ENCODE assay signal across 14 cellular contexts in the genomic region with DNA sequence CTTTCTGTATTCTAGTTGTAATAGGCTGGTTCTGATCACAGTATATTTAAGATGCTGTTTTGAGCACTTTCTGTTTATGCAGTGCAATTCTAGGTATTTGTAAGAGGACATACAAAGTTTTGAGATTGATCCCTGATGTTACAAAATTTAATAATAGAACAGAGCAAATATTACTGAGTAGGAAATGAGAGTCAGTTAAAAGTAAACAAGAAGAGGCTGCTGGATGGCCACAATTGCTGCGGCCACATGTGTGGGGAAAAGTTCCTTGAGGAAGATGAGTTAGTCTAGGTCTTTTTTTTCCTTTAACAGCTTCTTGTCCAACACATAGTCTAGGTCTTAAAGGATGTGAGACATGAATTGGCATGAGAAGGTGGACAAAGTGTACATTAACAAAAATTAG. TPM values are rescaled to one million over a fixed set of nuclear protein-coding genes. Genes with fewer than 3 reads are reported as not detected.
DNase-seq lines count a peak whose midpoint lies in the region; ATAC-seq and FAIRE-seq lines count a peak whose summit lies in the region.
"Had no signal": no experiment of that assay in that cellular context is flagged by ENCODE, and none has a peak within 500 bp of the region (broad histone marks: within the 10 kb centered on the region; RNA-seq: fewer than 3 reads in every experiment).

No MANE protein-coding gene starts in this region.

- H3K27ac Mint-ChIP-seq in activated CD8-positive, alpha-beta memory T cell treated with anti-CD3 and anti-CD28 coated beads, Interleukin-2, amount 10 ng/mL, durations not matched to agents 7 days and 5 days: peak overlapping the region; percentile 33
- H3K27ac Mint-ChIP-seq in activated naive CD8-positive, alpha-beta T cell: peak overlapping the region; percentile 78
- peak overlapping the region; percentile 5 for H3K27ac Mint-ChIP-seq in stimulated activated memory B cell treated with anti-CD40 and anti-IgM and Interleukin-4, amounts not matched to agents 10 μg/mL and 1 μg/mL and 100 μg/mL, for 72 hours

- peaks cover 12% of the 10 kb centered on the region for H3K36me3 Mint-ChIP-seq in activated CD8-positive, alpha-beta memory T cell treated with anti-CD3 and anti-CD28 coated beads, Interleukin-2, amount 10 ng/mL, durations not matched to agents 7 days and 5 days
- peaks cover 3% of the 10 kb centered on the region for H3K36me3 Mint-ChIP-seq in activated naive CD8-positive, alpha-beta T cell
- H3K36me3 Mint-ChIP-seq in stimulated activated memory B cell treated with anti-CD40 and anti-IgM and Interleukin-4, amounts not matched to agents 10 μg/mL and 1 μg/mL and 100 μg/mL, for 72 hours: peaks cover 27% of the 10 kb centered on the region

- DNase-seq in activated CD8-positive, alpha-beta memory T cell treated with anti-CD3 and anti-CD28 coated beads, Interleukin-2, amount 10 ng/mL, durations not matched to agents 7 days and 5 days: no peak
- DNase-seq in activated CD8-positive, alpha-beta memory T cell treated with anti-CD3 and anti-CD28 coated beads for 24 hours: no peak
- DNase-seq in CD1c-positive myeloid dendritic cell (ENCODE audit: extremely low spot score) (no peak), epidermal melanocyte (ENCODE audit: insufficient read length, low spot score) (no peak)
- DNase-seq: DMS79, left lung, OCI-M1 had no signal

- no peak overlapping the region for H3K4me3 Mint-ChIP-seq in activated CD8-positive, alpha-beta memory T cell treated with anti-CD3 and anti-CD28 coated beads, Interleukin-2, amount 10 ng/mL, durations not matched to agents 7 days and 5 days
- H3K4me3 Mint-ChIP-seq in activated naive CD8-positive, alpha-beta T cell: peak overlapping the region; percentile 36
- H3K4me3 Mint-ChIP-seq in stimulated activated memory B cell treated with anti-CD40 and anti-IgM and Interleukin-4, amounts not matched to agents 10 μg/mL and 1 μg/mL and 100 μg/mL, for 72 hours: peak overlapping the region; percentile 20

- CTCF ChIA-PET in activated CD8-positive, alpha-beta memory T cell treated with anti-CD3 and anti-CD28 coated beads, Interleukin-2, amount 10 ng/mL, durations not matched to agents 7 days and 5 days (lab: Charles Lee): interaction anchor here (3.4 kb wide), 1 partner anchor 11 kb away, joined by 15 read pairs; a partner anchor contains a TSS

- peak; percentile 47 for FAIRE-seq in islet of Langerhans (lab: Jason Lieb, UNC)

- H3K4me1 Mint-ChIP-seq in activated CD8-positive, alpha-beta memory T cell treated with anti-CD3 and anti-CD28 coated beads, Interleukin-2, amount 10 ng/mL, durations not matched to agents 7 days and 5 days: peaks cover 51% of the 10 kb centered on the region
- H3K4me1 Mint-ChIP-seq in activated naive CD8-positive, alpha-beta T cell (ENCODE audit: low read depth): peaks cover 68% of the 10 kb centered on the region
- H3K4me1 Mint-ChIP-seq in stimulated activated memory B cell treated with anti-CD40 and anti-IgM and Interleukin-4, amounts not matched to agents 10 μg/mL and 1 μg/mL and 100 μg/mL, for 72 hours: peaks cover 78% of the 10 kb centered on the region

- H3K27me3 Mint-ChIP-seq in activated CD8-positive, alpha-beta memory T cell treated with anti-CD3 and anti-CD28 coated beads, Interleukin-2, amount 10 ng/mL, durations not matched to agents 7 days and 5 days: no peaks in the 10 kb centered on the region
- H3K27me3 Mint-ChIP-seq in activated naive CD8-positive, alpha-beta T cell: no peaks in the 10 kb centered on the region
- no peaks in the 10 kb centered on the region for H3K27me3 Mint-ChIP-seq in stimulated activated memory B cell treated with anti-CD40 and anti-IgM and Interleukin-4, amounts not matched to agents 10 μg/mL and 1 μg/mL and 100 μg/mL, for 72 hours

- no peak for ATAC-seq in activated CD8-positive, alpha-beta memory T cell treated with anti-CD3 and anti-CD28 coated beads, Interleukin-2, amount 10 ng/mL, durations not matched to agents 7 days and 5 days
- ATAC-seq in stimulated activated memory B cell treated with anti-CD40 and anti-IgM and Interleukin-4, amounts not matched to agents 10 μg/mL and 1 μg/mL and 100 μg/mL, for 72 hours: no peak
- no peak for ATAC-seq in GM18861 (IDR thresholded peaks at IDR 0.05; ENCODE audit: unreplicated experiment)
- ATAC-seq: activated CD4-positive, CD25-positive, alpha-beta regulatory T cell treated with anti-CD3 and anti-CD28 coated beads, Interleukin-2, amount 50 U/mL, for 24 hours; left lung; SK-N-SH treated with all-trans-retinoic acid at 6 μM for 48 hours had no signal

- H3K9me3 Mint-ChIP-seq in activated CD8-positive, alpha-beta memory T cell treated with anti-CD3 and anti-CD28 coated beads, Interleukin-2, amount 10 ng/mL, durations not matched to agents 7 days and 5 days (ENCODE audit: low read depth): no peaks in the 10 kb centered on the region
- no peaks in the 10 kb centered on the region for H3K9me3 Mint-ChIP-seq in activated naive CD8-positive, alpha-beta T cell (ENCODE audit: low read depth)
- H3K9me3 Mint-ChIP-seq in stimulated activated memory B cell treated with anti-CD40 and anti-IgM and Interleukin-4, amounts not matched to agents 10 μg/mL and 1 μg/mL and 100 μg/mL, for 72 hours: no peaks in the 10 kb centered on the region
- H3K9me3 Mint-ChIP-seq: activated T-helper 2 cell treated with anti-CD3 and anti-CD28 coated beads, Interferon-gamma antibody, Interleukin-2, Interleukin-4, amounts not matched to agents 10 μg/mL and 5 μg/mL and 100 μg/mL, durations not matched to agents 14 hours and 24 hours and 36 hours had no signal

RNA-seq across cellular contexts. Expression of a gene that starts 11.3 kb away (rescaled TPM):
- 100 to 1,000 TPM in 1 of 2 experiments, 10 to 100 TPM in 1; 99.9 to 130 TPM for total RNA-seq in activated CD8-positive, alpha-beta memory T cell treated with anti-CD3 and anti-CD28 coated beads, Interleukin-2, amount 10 ng/mL, durations not matched to agents 7 days and 5 days

RNA-seq across cellular contexts. Expression of a gene that starts 24.6 kb away (rescaled TPM):
- total RNA-seq in activated CD8-positive, alpha-beta memory T cell treated with anti-CD3 and anti-CD28 coated beads, Interleukin-2, amount 10 ng/mL, durations not matched to agents 7 days and 5 days: 10 to 100 TPM; 49.0 to 50.1 TPM

RNA-seq across cellular contexts. Expression of a gene that starts 39.8 kb away (rescaled TPM):
- 10 to 100 TPM; 34.0 to 46.0 TPM for total RNA-seq in activated CD8-positive, alpha-beta memory T cell treated with anti-CD3 and anti-CD28 coated beads, Interleukin-2, amount 10 ng/mL, durations not matched to agents 7 days and 5 days

RNA-seq across cellular contexts. Expression of a gene that starts 51.4 kb away (rescaled TPM):
- total RNA-seq in activated CD8-positive, alpha-beta memory T cell treated with anti-CD3 and anti-CD28 coated beads, Interleukin-2, amount 10 ng/mL, durations not matched to agents 7 days and 5 days: 10 to 100 TPM; 39.9 to 45.1 TPM

Comparison
In these comparisons a context has a peak if more than half of its experiments do, and no peak if none do; other contexts are left out.
1. H3K27ac Mint-ChIP-seq: peak in every context shown above with its lines; median percentile 78 in activated naive CD8-positive, alpha-beta T cell; 33 in activated CD8-positive, alpha-beta memory T cell treated with anti-CD3 and anti-CD28 coated beads, Interleukin-2, amount 10 ng/mL, durations not matched to agents 7 days and 5 days; 5 in stimulated activated memory B cell treated with anti-CD40 and anti-IgM and Interleukin-4, amounts not matched to agents 10 μg/mL and 1 μg/mL and 100 μg/mL, for 72 hours.